ENCODE assay signal across 1 cellular context in the genomic region with DNA sequence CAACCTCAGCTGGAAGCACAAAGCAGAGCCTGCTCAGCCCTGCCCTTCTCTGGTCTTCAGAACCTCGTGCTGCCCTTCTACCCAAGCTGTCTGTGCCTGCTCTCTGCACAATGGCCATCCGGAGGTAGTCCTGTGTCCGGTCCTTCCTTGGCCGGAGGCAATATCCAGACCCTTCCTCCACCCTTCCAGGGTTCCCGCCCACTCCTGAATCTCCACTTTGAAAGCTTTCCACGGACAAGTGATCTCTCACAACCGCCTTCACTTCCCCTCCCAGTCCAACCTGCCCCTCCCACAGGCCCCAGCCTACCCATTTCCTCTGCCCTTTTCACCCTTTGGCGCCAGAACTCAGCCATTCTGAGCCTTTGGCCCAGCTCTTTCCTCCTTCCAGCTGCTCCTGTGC.
TF ChIP-seq lines count a peak whose summit lies in the region.

No MANE protein-coding gene starts in this region.

TF ChIP-seq in H1, 55 proteins besides CTCF, POLR2A, EP300 and RAD21 (continued from another document):
- TF ChIP-seq, protein P1, sequence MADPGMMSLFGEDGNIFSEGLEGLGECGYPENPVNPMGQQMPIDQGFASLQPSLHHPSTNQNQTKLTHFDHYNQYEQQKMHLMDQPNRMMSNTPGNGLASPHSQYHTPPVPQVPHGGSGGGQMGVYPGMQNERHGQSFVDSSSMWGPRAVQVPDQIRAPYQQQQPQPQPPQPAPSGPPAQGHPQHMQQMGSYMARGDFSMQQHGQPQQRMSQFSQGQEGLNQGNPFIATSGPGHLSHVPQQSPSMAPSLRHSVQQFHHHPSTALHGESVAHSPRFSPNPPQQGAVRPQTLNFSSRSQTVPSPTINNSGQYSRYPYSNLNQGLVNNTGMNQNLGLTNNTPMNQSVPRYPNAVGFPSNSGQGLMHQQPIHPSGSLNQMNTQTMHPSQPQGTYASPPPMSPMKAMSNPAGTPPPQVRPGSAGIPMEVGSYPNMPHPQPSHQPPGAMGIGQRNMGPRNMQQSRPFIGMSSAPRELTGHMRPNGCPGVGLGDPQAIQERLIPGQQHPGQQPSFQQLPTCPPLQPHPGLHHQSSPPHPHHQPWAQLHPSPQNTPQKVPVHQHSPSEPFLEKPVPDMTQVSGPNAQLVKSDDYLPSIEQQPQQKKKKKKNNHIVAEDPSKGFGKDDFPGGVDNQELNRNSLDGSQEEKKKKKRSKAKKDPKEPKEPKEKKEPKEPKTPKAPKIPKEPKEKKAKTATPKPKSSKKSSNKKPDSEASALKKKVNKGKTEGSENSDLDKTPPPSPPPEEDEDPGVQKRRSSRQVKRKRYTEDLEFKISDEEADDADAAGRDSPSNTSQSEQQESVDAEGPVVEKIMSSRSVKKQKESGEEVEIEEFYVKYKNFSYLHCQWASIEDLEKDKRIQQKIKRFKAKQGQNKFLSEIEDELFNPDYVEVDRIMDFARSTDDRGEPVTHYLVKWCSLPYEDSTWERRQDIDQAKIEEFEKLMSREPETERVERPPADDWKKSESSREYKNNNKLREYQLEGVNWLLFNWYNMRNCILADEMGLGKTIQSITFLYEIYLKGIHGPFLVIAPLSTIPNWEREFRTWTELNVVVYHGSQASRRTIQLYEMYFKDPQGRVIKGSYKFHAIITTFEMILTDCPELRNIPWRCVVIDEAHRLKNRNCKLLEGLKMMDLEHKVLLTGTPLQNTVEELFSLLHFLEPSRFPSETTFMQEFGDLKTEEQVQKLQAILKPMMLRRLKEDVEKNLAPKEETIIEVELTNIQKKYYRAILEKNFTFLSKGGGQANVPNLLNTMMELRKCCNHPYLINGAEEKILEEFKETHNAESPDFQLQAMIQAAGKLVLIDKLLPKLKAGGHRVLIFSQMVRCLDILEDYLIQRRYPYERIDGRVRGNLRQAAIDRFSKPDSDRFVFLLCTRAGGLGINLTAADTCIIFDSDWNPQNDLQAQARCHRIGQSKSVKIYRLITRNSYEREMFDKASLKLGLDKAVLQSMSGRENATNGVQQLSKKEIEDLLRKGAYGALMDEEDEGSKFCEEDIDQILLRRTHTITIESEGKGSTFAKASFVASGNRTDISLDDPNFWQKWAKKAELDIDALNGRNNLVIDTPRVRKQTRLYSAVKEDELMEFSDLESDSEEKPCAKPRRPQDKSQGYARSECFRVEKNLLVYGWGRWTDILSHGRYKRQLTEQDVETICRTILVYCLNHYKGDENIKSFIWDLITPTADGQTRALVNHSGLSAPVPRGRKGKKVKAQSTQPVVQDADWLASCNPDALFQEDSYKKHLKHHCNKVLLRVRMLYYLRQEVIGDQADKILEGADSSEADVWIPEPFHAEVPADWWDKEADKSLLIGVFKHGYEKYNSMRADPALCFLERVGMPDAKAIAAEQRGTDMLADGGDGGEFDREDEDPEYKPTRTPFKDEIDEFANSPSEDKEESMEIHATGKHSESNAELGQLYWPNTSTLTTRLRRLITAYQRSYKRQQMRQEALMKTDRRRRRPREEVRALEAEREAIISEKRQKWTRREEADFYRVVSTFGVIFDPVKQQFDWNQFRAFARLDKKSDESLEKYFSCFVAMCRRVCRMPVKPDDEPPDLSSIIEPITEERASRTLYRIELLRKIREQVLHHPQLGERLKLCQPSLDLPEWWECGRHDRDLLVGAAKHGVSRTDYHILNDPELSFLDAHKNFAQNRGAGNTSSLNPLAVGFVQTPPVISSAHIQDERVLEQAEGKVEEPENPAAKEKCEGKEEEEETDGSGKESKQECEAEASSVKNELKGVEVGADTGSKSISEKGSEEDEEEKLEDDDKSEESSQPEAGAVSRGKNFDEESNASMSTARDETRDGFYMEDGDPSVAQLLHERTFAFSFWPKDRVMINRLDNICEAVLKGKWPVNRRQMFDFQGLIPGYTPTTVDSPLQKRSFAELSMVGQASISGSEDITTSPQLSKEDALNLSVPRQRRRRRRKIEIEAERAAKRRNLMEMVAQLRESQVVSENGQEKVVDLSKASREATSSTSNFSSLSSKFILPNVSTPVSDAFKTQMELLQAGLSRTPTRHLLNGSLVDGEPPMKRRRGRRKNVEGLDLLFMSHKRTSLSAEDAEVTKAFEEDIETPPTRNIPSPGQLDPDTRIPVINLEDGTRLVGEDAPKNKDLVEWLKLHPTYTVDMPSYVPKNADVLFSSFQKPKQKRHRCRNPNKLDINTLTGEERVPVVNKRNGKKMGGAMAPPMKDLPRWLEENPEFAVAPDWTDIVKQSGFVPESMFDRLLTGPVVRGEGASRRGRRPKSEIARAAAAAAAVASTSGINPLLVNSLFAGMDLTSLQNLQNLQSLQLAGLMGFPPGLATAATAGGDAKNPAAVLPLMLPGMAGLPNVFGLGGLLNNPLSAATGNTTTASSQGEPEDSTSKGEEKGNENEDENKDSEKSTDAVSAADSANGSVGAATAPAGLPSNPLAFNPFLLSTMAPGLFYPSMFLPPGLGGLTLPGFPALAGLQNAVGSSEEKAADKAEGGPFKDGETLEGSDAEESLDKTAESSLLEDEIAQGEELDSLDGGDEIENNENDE (IDR thresholded peaks at IDR 0.05; ENCODE audit: insufficient replicate concordance, low read length), result no peak
- TF ChIP-seq PHF8 (conservative IDR thresholded peaks at IDR 0.05; ENCODE audit: low read depth, low read length) (no peak), KDM1A (IDR thresholded peaks at IDR 0.05; ENCODE audit: borderline replicate concordance, low read length) (no peak), TCF12 (IDR thresholded peaks at IDR 0.05; ENCODE audit: low read depth, low read length) (no peak), RXRA (IDR thresholded peaks at IDR 0.05; ENCODE audit: insufficient read depth, low read depth, low read length) (no peak), RNF2 (IDR thresholded peaks at IDR 0.05; ENCODE audit: borderline replicate concordance, low read depth, low read length, missing control alignments, poor library complexity, severe bottlenecking) (no peak)
